In the genomic region with DNA sequence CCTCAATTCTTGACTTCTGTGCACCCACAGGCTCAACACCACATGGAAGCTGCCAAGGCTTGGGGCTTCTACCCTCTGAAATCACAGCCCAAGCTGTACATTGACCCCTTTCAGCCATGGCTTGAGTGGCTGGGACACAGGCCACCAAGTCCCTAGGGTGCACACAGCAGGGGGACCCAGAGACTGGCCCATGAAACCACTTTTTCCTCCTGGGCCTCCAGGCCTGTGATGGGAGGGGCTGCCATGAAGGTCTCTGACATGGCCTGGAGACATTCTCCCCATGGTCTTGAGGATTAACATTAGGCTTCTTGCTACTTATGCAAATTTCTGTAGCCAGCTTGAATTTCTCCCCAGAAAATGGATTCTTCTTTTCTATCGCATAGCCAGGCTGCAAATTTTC, we compare ENCODE assay signal across 4 cellular contexts. TPM values are rescaled to one million over a fixed set of nuclear protein-coding genes. Genes with fewer than 3 reads are reported as not detected.
"Had no signal": no experiment of that assay in that cellular context is flagged by ENCODE, and none has a peak within 500 bp of the region (broad histone marks: within the 10 kb centered on the region; RNA-seq: fewer than 3 reads in every experiment).

No MANE protein-coding gene starts in this region.

RNA-seq across cellular contexts. Expression of gene BMP7, which starts 26.7 kb away (rescaled TPM):
- total RNA-seq: PC-3, SJSA1, T-cell had no signal
- polyA plus RNA-seq: SK-N-SH had no signal
